10 cellular contexts compared by ENCODE assay signal in the genomic region with DNA sequence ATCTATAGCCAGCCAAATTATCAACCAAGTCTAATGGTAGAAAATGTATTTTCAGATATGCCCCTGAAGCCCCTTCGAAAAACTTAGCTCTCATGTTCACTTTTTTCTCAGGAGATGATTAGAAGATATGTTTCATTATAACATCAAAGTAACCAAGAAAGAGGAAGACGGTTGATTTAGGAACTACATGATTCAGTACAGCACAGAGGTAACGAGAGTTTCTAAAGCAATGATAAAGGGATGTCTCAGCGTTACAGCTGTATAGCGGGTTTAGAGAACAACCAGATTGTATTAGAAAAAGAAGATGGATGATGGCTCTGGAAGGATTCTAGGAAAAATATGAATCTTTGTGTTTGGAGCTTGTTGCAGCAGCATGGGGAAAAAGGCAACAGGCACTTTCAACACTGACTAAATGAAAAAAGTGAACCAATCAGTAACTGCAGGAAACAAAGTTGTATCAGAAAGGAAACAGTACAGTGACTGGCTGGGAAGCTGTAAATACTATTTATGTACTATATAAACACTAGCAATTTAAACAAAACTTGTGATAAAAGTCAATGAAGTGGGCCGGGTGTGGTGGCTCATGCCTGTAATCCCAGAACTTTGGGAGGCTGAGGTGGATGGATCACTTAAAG. TPM values are rescaled to one million over a fixed set of nuclear protein-coding genes. Genes with fewer than 3 reads are reported as not detected.
DNase-seq lines count a peak whose midpoint lies in the region; ATAC-seq and TF ChIP-seq lines count a peak whose summit lies in the region.
"Had no signal": no experiment of that assay in that cellular context is flagged by ENCODE, and none has a peak within 500 bp of the region (broad histone marks: within the 10 kb centered on the region; RNA-seq: fewer than 3 reads in every experiment).

No MANE protein-coding gene starts in this region.

- no peaks in the 10 kb centered on the region for H4K20me1 ChIP-seq in Karpas-422 (ENCODE audit: insufficient read depth, low read depth, low read length)

- H2AFZ ChIP-seq in Karpas-422 (ENCODE audit: low read length) = no peak overlapping the region

- H3K4me2 ChIP-seq in Karpas-422 (ENCODE audit: low read depth, low read length, poor library complexity, severe bottlenecking) = no peak overlapping the region

- POLR2A ChIA-PET in RWPE1 (lab: Yijun Ruan, JAX; ENCODE audit: low non-redundant PET) = no interaction called here

- peak; percentile 82 for ATAC-seq in GM18858 (IDR thresholded peaks at IDR 0.05; ENCODE audit: unreplicated experiment)
- peak; percentile 70 for ATAC-seq in GM21786 (IDR thresholded peaks at IDR 0.05; ENCODE audit: unreplicated experiment)
- peak; percentile 94 to 96 for ATAC-seq in naive B cell (ENCODE audit: low read depth in 2 of 2)

- H3K4me3 ChIP-seq in Karpas-422 (ENCODE audit: low read length) = no peak overlapping the region
- H3K4me3 ChIP-seq: esophagus muscularis mucosa had no signal

- CTCF ChIA-PET in RWPE1 (lab: Yijun Ruan, JAX) = interaction anchor here (1.3 kb wide), 1 partner anchor 9 kb away, joined by 3 read pairs; no protein-coding TSS in a partner anchor

- H3K27me3 Mint-ChIP-seq in naive B cell = no peaks in the 10 kb centered on the region
- H3K27me3 Mint-ChIP-seq in osteocyte (ENCODE audit: unreplicated experiment) = no peaks in the 10 kb centered on the region

- peaks cover 16% of the 10 kb centered on the region for H3K4me1 ChIP-seq in Karpas-422 (ENCODE audit: low read length)
- H3K4me1 ChIP-seq: esophagus muscularis mucosa had no signal

- H3K36me3 Mint-ChIP-seq in naive B cell (no peaks in the 10 kb centered on the region), osteocyte (ENCODE audit: unreplicated experiment) (peaks cover 9% of the 10 kb centered on the region)

- TF ChIP-seq CTCF in osteocyte (IDR thresholded peaks at IDR 0.05) (no peak), RWPE1 (conservative IDR thresholded peaks at IDR 0.05; ENCODE audit: low read depth) (no peak)

- no peaks in the 10 kb centered on the region for H3K9me3 Mint-ChIP-seq in naive B cell
- H3K9me3 Mint-ChIP-seq in osteocyte (ENCODE audit: unreplicated experiment) = no peaks in the 10 kb centered on the region

- H3K9me3 ChIP-seq in Karpas-422 (ENCODE audit: low read length) = no peaks in the 10 kb centered on the region
- H3K9me3 ChIP-seq: esophagus muscularis mucosa had no signal

- H3K79me2 ChIP-seq in Karpas-422 (ENCODE audit: low read length) = peaks cover 96% of the 10 kb centered on the region

- H3K4me1 Mint-ChIP-seq in naive B cell = peaks cover 32 to 41% (median 39%) of the 10 kb centered on the region in 3 donors
- no peaks in the 10 kb centered on the region for H3K4me1 Mint-ChIP-seq in osteocyte (ENCODE audit: unreplicated experiment)
- H3K4me1 Mint-ChIP-seq: mesothelial cell of epicardium had no signal

- no peak for DNase-seq in Karpas-422
- peak; percentile 16 for DNase-seq in naive B cell
- DNase-seq in osteocyte (ENCODE audit: extremely low spot score, unreplicated experiment) = no peak
- no peak for DNase-seq in activated gamma-delta T cell (lab: John Stamatoyannopoulos, UW)
- no peak for DNase-seq in RWPE1 (ENCODE audit: low spot score)
- DNase-seq: stimulated activated CD4-positive, alpha-beta T cell treated with anti-CD3 and anti-CD28 coated beads, Interleukin-2, amount 100 ng/mL, for 48 hours had no signal

- H3K27me3 ChIP-seq in Karpas-422 (ENCODE audit: low read length) = no peaks in the 10 kb centered on the region
- H3K27me3 ChIP-seq: esophagus muscularis mucosa had no signal

- H3K9me2 ChIP-seq in Karpas-422 (replicated peaks; ENCODE audit: insufficient read depth, low read length) = no peaks in the 10 kb centered on the region

- H3K36me3 ChIP-seq in Karpas-422 (ENCODE audit: insufficient read depth, low read length) = peaks cover 10% of the 10 kb centered on the region; the same call in 1 of the 2 replicates
- H3K36me3 ChIP-seq: esophagus muscularis mucosa had no signal

- H3K9ac ChIP-seq in Karpas-422 (ENCODE audit: low read length) = no peak overlapping the region

- H3K27ac Mint-ChIP-seq in naive B cell (peak overlapping the region in 5 of 6 donors; percentile 3 to 57 (median 50)), osteocyte (ENCODE audit: unreplicated experiment) (no peak overlapping the region)
- H3K27ac Mint-ChIP-seq: mesothelial cell of epicardium had no signal

- H3K4me3 Mint-ChIP-seq in naive B cell (peak overlapping the region; percentile 23 to 88 (median 72)), osteocyte (ENCODE audit: unreplicated experiment) (no peak overlapping the region)
- H3K4me3 Mint-ChIP-seq: mesothelial cell of epicardium had no signal

- peak overlapping the region; percentile 19; the same call in 1 of the 2 replicates for H3K27ac ChIP-seq in Karpas-422 (ENCODE audit: low read length)
- no peak overlapping the region for H3K27ac ChIP-seq in RWPE1
- H3K27ac ChIP-seq: esophagus muscularis mucosa had no signal

RNA-seq across cellular contexts. Expression of a gene that starts 21.5 kb away (rescaled TPM):
- 28.5 and 41.3 TPM in 2 replicates for total RNA-seq in Karpas-422 (2014; rRNA removed; shearing (Covaris generic); ENCODE audit: low replicate concordance)
- 10 to 100 TPM in 4 of 6 donors, 1 to 10 TPM in 2; 4.0 to 16.3 (median 10.9) TPM for polyA plus RNA-seq in naive B cell (ENCODE audit: low read depth in 6 of 6)
- total RNA-seq in osteocyte = 17.9 and 19.6 TPM in 2 replicates

RNA-seq across cellular contexts. Expression of a gene that starts 22.0 kb away (rescaled TPM):
- 33.7 and 50.8 TPM in 2 replicates for total RNA-seq in Karpas-422 (2014; rRNA removed; shearing (Covaris generic); ENCODE audit: low replicate concordance)
- polyA plus RNA-seq in naive B cell (ENCODE audit: low read depth in 6 of 6) = 10 to 100 TPM; 38.8 to 70.4 (median 51.5) TPM
- total RNA-seq in osteocyte = 25.3 and 28.0 TPM in 2 replicates
